Comparison of ENCODE assay signal across 30 cellular contexts in genomic region chr5:9482381-9482780, GRCh38.
"Had no signal": no experiment of that assay in that cellular context is flagged by ENCODE, and none has a peak within 500 bp of the region (broad histone marks: within the 10 kb centered on the region; RNA-seq: fewer than 3 reads in every experiment).

No MANE protein-coding gene starts in this region.

- H3K27ac Mint-ChIP-seq: immature natural killer cell; natural killer cell; nephron progenitor cell; neural progenitor cell; progenitor cell of endocrine pancreas; stimulated activated effector memory CD8-positive, alpha-beta T cell treated with anti-CD3 and anti-CD28 coated beads, Interleukin-12 subunit alpha, Interleukin-12 subunit beta, amount 100 ng/mL, for 72 hours; stimulated activated naive CD8-positive, alpha-beta T cell treated with anti-CD3 and anti-CD28 coated beads, Interleukin-15, Interleukin-2, amounts not matched to agents 100 ng/mL and 50 ng/mL, for 24 hours; type B pancreatic cell had no signal

- H3K4me3 Mint-ChIP-seq: immature natural killer cell; mesothelial cell of epicardium; naive B cell; natural killer cell; nephron progenitor cell; neural progenitor cell; stimulated activated effector memory CD8-positive, alpha-beta T cell treated with anti-CD3 and anti-CD28 coated beads, Interleukin-12 subunit alpha, Interleukin-12 subunit beta, amount 100 ng/mL, for 72 hours; stimulated activated naive CD8-positive, alpha-beta T cell treated with anti-CD3 and anti-CD28 coated beads, Interleukin-15, Interleukin-2, amounts not matched to agents 100 ng/mL and 50 ng/mL, for 24 hours; type B pancreatic cell had no signal

- H3K4me3 ChIP-seq: left lung, lower lobe of right lung, neural progenitor cell, ovary, skin epidermis, spleen, suprapubic skin, thoracic aorta, tibial artery, uterus had no signal

- H3K27me3 Mint-ChIP-seq: naive B cell; progenitor cell of endocrine pancreas; stimulated activated naive CD8-positive, alpha-beta T cell treated with anti-CD3 and anti-CD28 coated beads, Interleukin-15, Interleukin-2, amounts not matched to agents 100 ng/mL and 50 ng/mL, for 24 hours; type B pancreatic cell had no signal

- H3K9me3 ChIP-seq: ovary had no signal

- H3K27ac ChIP-seq: left lung, lower lobe of right lung, neural progenitor cell, ovary, skin epidermis, spleen, suprapubic skin, thoracic aorta, tibial artery, uterus had no signal

- H3K27me3 ChIP-seq: left lung, neural progenitor cell, ovary, spleen, suprapubic skin, tibial artery, uterus had no signal

- H3K4me2 ChIP-seq: neural progenitor cell had no signal

- H3K9ac ChIP-seq: neural progenitor cell had no signal

- H2AFZ ChIP-seq: neural progenitor cell had no signal

- H3K36me3 ChIP-seq: left lung, lower lobe of right lung, neural progenitor cell, ovary, spleen, suprapubic skin, thoracic aorta, uterus had no signal

- FAIRE-seq: islet of Langerhans, kidney had no signal

- H3K4me1 ChIP-seq: left lung, lower lobe of right lung, neural progenitor cell, spleen, suprapubic skin, tibial artery, uterus had no signal

- H3K4me1 Mint-ChIP-seq: immature natural killer cell; naive B cell; natural killer cell; stimulated activated effector memory CD8-positive, alpha-beta T cell treated with anti-CD3 and anti-CD28 coated beads, Interleukin-12 subunit alpha, Interleukin-12 subunit beta, amount 100 ng/mL, for 72 hours had no signal

- H3K36me3 Mint-ChIP-seq: stimulated activated effector memory CD8-positive, alpha-beta T cell treated with anti-CD3 and anti-CD28 coated beads, Interleukin-12 subunit alpha, Interleukin-12 subunit beta, amount 100 ng/mL, for 72 hours had no signal

- DNase-seq: hypothalamus; immature natural killer cell; kidney; left colon; left lung; lower lobe of right lung; mammary epithelial cell; mesendoderm; naive B cell; natural killer cell; nephron progenitor cell; ovary; retina; right cardiac atrium; spleen; stimulated activated CD4-positive, alpha-beta T cell treated with anti-CD3 and anti-CD28 coated beads, Interleukin-4, amount 100 ng/mL, for 24 hours; stimulated activated naive CD4-positive, alpha-beta T cell; tibial artery; uterus had no signal

- ATAC-seq: left colon; left lung; lower lobe of right lung; natural killer cell; right cardiac atrium; sciatic nerve; stimulated activated effector memory CD8-positive, alpha-beta T cell treated with anti-CD3 and anti-CD28 coated beads, Interleukin-12 subunit alpha, Interleukin-12 subunit beta, amount 100 ng/mL, for 72 hours had no signal
